8 cellular contexts compared by ENCODE assay signal in genomic region chr6:73585566-73586415, GRCh38.
A peak's percentile ranks its signal among the peaks of the same experiment; 100 is the strongest.
DNase-seq lines count a peak whose midpoint lies in the region; ATAC-seq and TF ChIP-seq lines count a peak whose summit lies in the region.

No MANE protein-coding gene starts in this region.

- peak overlapping the region; percentile 88 for H3K27ac ChIP-seq in layer of hippocampus (ENCODE audit: low read depth, low read length)

- H3K36me3 ChIP-seq in ES-I3 (ENCODE audit: insufficient read depth, low read length): no peaks in the 10 kb centered on the region

- H3K9ac ChIP-seq in ES-I3 (ENCODE audit: low read depth, low read length): peak overlapping the region; percentile 52

- peak; percentile 81 for ATAC-seq in GM21423 (IDR thresholded peaks at IDR 0.05; ENCODE audit: unreplicated experiment)
- ATAC-seq in stimulated activated naive CD8-positive, alpha-beta T cell treated with anti-CD3 and anti-CD28 coated beads, Interleukin-15, Interleukin-2, amounts not matched to agents 100 U/mL and 50 U/mL, for 24 hours: peak; percentile 65

- no peaks in the 10 kb centered on the region for H3K27me3 ChIP-seq in layer of hippocampus (ENCODE audit: control insufficient read depth, insufficient read depth, low read length)

- no peak for TF ChIP-seq CTCF in cardiac fibroblast (IDR thresholded peaks at IDR 0.05; ENCODE audit: low read depth, low read length)

- H3K4me3 ChIP-seq in cardiac fibroblast (replicated peaks in 1 of 2; ENCODE audit: low read depth in 2 of 2, low read length in 2 of 2): peak overlapping the region in 1 of 2 donors; percentile 33

- H3K9me3 ChIP-seq in ES-I3 (ENCODE audit: control insufficient read depth, insufficient read depth, low read length): no peaks in the 10 kb centered on the region; the same call in 1 of the 2 replicates

- DNase-seq in HS-5 (ENCODE audit: low read depth): peak; percentile 52
- peak; percentile 65 for DNase-seq in SKM-1 (lab: John Stamatoyannopoulos, UW; ENCODE audit: unreplicated experiment)
- DNase-seq in cardiac fibroblast (ENCODE audit: low read depth in 2 of 2): peak; percentile 85 to 87
- DNase-seq in stimulated activated naive CD8-positive, alpha-beta T cell treated with anti-CD3 and anti-CD28 coated beads, Interleukin-15, Interleukin-2, amounts not matched to agents 100 U/mL and 50 U/mL, for 24 hours: peak; percentile 33
- no peak for DNase-seq in COR-L47 (lab: John Stamatoyannopoulos, UW)

- H3K4me1 ChIP-seq in ES-I3 (ENCODE audit: insufficient read depth, low read length): peaks cover 21% of the 10 kb centered on the region
